In genomic region chr18:22346968-22347611, GRCh38 we compare ENCODE assay signal across 1 cellular context.
TF ChIP-seq lines count a peak whose summit lies in the region.

No MANE protein-coding gene starts in this region.

TF ChIP-seq in HEK293, 187 proteins besides CTCF, POLR2A, EP300 and RAD21 (continued from another document):
- TF ChIP-seq ZBTB6 (tag by site-specific recombination; IDR thresholded peaks at IDR 0.05) (no peak), SP3 (tag by site-specific recombination; IDR thresholded peaks at IDR 0.05) (0 out of 2 replicates have a peak, but pooled peaks have one; percentile 43), ZNF704 (tag by site-specific recombination; IDR thresholded peaks at IDR 0.05) (no peak), ZNF416 (tag by site-specific recombination; IDR thresholded peaks at IDR 0.05) (no peak), EGR2 (tag by site-specific recombination; IDR thresholded peaks at IDR 0.05; ENCODE audit: low read depth) (peak; percentile 69), ZNF366 (tag by site-specific recombination; conservative IDR thresholded peaks at IDR 0.05) (peak; percentile 48; the same call in 1 of the 2 replicates), ZNF335 (tag by site-specific recombination; conservative IDR thresholded peaks at IDR 0.05) (peak; percentile 64), PRDM4 (tag by site-specific recombination; IDR thresholded peaks at IDR 0.05) (no peak), ZBTB7A (tag by site-specific recombination; IDR thresholded peaks at IDR 0.05; ENCODE audit: low read depth) (no peak), TRIM28 (IDR thresholded peaks at IDR 0.05; ENCODE audit: borderline replicate concordance, low read length) (peak; percentile 93), PRDM10 (tag by site-specific recombination; IDR thresholded peaks at IDR 0.05) (peak; percentile 97), ZBTB17 (tag by site-specific recombination; IDR thresholded peaks at IDR 0.05) (peak; percentile 51), ZNF548 (tag by site-specific recombination; IDR thresholded peaks at IDR 0.05) (no peak), ZNF501 (tag by site-specific recombination; IDR thresholded peaks at IDR 0.05) (peak; percentile 50; the same call in 1 of the 2 replicates), ZBTB48 (tag by site-specific recombination; IDR thresholded peaks at IDR 0.05) (peak; percentile 97), ZNF214 (tag by site-specific recombination; IDR thresholded peaks at IDR 0.05; ENCODE audit: borderline replicate concordance) (no peak), SP7 (tag by site-specific recombination; IDR thresholded peaks at IDR 0.05) (peak; percentile 75), ZBTB20 (tag by site-specific recombination; IDR thresholded peaks at IDR 0.05) (peak; percentile 44; the same call in 1 of the 2 replicates), ZFP3 (tag by site-specific recombination; IDR thresholded peaks at IDR 0.05; ENCODE audit: low read depth) (peak; percentile 86), ZNF658 (tag by site-specific recombination; IDR thresholded peaks at IDR 0.05) (no peak)
- TF ChIP-seq, protein P1, sequence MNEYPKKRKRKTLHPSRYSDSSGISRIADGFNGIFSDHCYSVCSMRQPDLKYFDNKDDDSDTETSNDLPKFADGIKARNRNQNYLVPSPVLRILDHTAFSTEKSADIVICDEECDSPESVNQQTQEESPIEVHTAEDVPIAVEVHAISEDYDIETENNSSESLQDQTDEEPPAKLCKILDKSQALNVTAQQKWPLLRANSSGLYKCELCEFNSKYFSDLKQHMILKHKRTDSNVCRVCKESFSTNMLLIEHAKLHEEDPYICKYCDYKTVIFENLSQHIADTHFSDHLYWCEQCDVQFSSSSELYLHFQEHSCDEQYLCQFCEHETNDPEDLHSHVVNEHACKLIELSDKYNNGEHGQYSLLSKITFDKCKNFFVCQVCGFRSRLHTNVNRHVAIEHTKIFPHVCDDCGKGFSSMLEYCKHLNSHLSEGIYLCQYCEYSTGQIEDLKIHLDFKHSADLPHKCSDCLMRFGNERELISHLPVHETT (tag by site-specific recombination; IDR thresholded peaks at IDR 0.05) = no peak
- TF ChIP-seq, protein P2, sequence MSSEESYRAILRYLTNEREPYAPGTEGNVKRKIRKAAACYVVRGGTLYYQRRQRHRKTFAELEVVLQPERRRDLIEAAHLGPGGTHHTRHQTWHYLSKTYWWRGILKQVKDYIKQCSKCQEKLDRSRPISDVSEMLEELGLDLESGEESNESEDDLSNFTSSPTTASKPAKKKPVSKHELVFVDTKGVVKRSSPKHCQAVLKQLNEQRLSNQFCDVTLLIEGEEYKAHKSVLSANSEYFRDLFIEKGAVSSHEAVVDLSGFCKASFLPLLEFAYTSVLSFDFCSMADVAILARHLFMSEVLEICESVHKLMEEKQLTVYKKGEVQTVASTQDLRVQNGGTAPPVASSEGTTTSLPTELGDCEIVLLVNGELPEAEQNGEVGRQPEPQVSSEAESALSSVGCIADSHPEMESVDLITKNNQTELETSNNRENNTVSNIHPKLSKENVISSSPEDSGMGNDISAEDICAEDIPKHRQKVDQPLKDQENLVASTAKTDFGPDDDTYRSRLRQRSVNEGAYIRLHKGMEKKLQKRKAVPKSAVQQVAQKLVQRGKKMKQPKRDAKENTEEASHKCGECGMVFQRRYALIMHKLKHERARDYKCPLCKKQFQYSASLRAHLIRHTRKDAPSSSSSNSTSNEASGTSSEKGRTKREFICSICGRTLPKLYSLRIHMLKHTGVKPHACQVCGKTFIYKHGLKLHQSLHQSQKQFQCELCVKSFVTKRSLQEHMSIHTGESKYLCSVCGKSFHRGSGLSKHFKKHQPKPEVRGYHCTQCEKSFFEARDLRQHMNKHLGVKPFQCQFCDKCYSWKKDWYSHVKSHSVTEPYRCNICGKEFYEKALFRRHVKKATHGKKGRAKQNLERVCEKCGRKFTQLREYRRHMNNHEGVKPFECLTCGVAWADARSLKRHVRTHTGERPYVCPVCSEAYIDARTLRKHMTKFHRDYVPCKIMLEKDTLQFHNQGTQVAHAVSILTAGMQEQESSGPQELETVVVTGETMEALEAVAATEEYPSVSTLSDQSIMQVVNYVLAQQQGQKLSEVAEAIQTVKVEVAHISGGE (tag by site-specific recombination; conservative IDR thresholded peaks at IDR 0.05; ENCODE audit: low read depth) = no peak
- TF ChIP-seq, protein P3, sequence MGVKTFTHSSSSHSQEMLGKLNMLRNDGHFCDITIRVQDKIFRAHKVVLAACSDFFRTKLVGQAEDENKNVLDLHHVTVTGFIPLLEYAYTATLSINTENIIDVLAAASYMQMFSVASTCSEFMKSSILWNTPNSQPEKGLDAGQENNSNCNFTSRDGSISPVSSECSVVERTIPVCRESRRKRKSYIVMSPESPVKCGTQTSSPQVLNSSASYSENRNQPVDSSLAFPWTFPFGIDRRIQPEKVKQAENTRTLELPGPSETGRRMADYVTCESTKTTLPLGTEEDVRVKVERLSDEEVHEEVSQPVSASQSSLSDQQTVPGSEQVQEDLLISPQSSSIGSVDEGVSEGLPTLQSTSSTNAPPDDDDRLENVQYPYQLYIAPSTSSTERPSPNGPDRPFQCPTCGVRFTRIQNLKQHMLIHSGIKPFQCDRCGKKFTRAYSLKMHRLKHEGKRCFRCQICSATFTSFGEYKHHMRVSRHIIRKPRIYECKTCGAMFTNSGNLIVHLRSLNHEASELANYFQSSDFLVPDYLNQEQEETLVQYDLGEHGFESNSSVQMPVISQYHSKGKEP (tag by site-specific recombination; IDR thresholded peaks at IDR 0.05) = no peak
